ENCODE assay signal across 15 cellular contexts in the genomic region with DNA sequence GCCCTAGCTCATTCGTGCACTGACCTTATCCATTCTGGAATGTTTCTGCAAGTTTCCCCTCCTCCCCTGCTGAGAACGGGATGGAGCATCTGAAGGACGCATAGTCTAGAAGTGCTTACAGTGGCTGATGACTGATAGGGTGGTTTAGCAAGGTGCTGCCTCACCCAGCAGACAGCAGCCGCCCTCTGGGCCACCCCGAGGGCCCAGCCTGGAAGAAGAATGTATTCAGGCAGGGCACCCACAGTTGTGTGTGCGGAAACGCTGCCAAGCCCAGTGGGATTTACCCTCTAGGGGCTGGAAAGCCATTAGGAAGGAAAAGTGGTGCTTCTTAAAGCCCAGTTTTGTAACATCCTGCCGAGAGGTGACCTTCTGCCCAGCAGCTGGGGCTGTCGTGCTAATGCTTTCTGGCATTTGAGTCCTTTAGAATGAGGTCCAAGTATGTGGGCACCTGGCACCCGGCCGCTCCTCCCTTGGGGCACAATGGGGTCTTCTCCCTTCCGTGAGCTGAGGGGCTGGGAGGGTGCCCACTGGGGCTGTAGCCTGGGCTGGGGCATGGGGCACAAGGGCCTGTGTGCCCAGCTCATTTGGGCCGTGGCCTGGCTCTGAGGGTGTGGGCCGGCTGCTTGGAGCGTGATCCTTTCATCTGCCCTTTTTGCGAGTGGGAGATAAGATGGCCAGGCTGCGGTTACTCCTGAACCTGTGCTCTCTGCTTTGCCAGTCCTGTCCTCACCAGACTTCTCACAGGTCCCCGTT. TPM values are rescaled to one million over a fixed set of nuclear protein-coding genes. Genes with fewer than 3 reads are reported as not detected.
A peak's percentile ranks its signal among the peaks of the same experiment; 100 is the strongest.
DNase-seq lines count a peak whose midpoint lies in the region; ATAC-seq and TF ChIP-seq lines count a peak whose summit lies in the region.
"Had no signal": no experiment of that assay in that cellular context is flagged by ENCODE, and none has a peak within 500 bp of the region (broad histone marks: within the 10 kb centered on the region; RNA-seq: fewer than 3 reads in every experiment).

No MANE protein-coding gene starts in this region.

- no peak overlapping the region for H3K4me3 ChIP-seq in esophagus muscularis mucosa
- no peak overlapping the region for H3K4me3 ChIP-seq in osteoblast (ENCODE audit: insufficient read depth, low read length)
- H3K4me3 ChIP-seq in psoas muscle, result no peak overlapping the region
- H3K4me3 ChIP-seq in SJCRH30, result no peak overlapping the region
- H3K4me3 ChIP-seq: colonic mucosa, skin epidermis had no signal

- no peak overlapping the region for H2AFZ ChIP-seq in osteoblast (ENCODE audit: low read length)

- TF ChIP-seq CTCF in esophagus muscularis mucosa (IDR thresholded peaks at IDR 0.05) (no peak), osteoblast (IDR thresholded peaks at IDR 0.05; ENCODE audit: extremely low read depth, low read depth, low read length) (no peak), psoas muscle (IDR thresholded peaks at IDR 0.05) (no peak)

- intact Hi-C loops in esophagus muscularis mucosa (cut with DNase I), result no loop called here
- intact Hi-C loops in psoas muscle (cut with DNase I), result no loop called here

- H3K79me2 ChIP-seq in osteoblast (ENCODE audit: insufficient read depth, low read length), result peaks cover 20% of the 10 kb centered on the region

- H3K4me2 ChIP-seq in osteoblast (ENCODE audit: insufficient read depth, low read length), result no peak overlapping the region

- H3K27me3 ChIP-seq in esophagus muscularis mucosa (no peaks in the 10 kb centered on the region), osteoblast (ENCODE audit: insufficient read depth, low read length) (no peaks in the 10 kb centered on the region), psoas muscle (ENCODE audit: insufficient read depth in 3 of 3, low read length in 2 of 3) (peaks cover 0 to 22% (median 6%) of the 10 kb centered on the region in 3 donors), SJCRH30 (no peaks in the 10 kb centered on the region; the same call in 1 of the 2 replicates)
- H3K27me3 ChIP-seq: BE2C, colonic mucosa had no signal

- DNase-seq in AG08395 (ENCODE audit: low spot score), result peak; percentile 58
- DNase-seq in M059J (ENCODE audit: low read depth), result peak; percentile 84
- DNase-seq in esophagus muscularis mucosa (ENCODE audit: extremely low spot score), result no peak
- peak; percentile 55 for DNase-seq in osteoblast (ENCODE audit: insufficient read length, low spot score, missing footprints)
- no peak for DNase-seq in psoas muscle
- no peak for DNase-seq in SJCRH30
- DNase-seq in activated T-cell treated with anti-CD3 and anti-CD28 coated beads, Interleukin-2, amount 50 U/mL, for 1 hour, result no peak
- no peak for DNase-seq in NCI-H1105 treated with DMSO at 0.1 percent for 48 hours (lab: John Stamatoyannopoulos, UW)
- DNase-seq: activated CD4-positive, alpha-beta T cell treated with anti-CD3 and anti-CD28 coated beads, Interleukin-2, amount 10 ng/mL, durations not matched to agents 7 days and 5 days; activated gamma-delta T cell treated with Interleukin-2 at 50 U/mL for 16 hours; BE2C; colonic mucosa; head of caudate nucleus; NCI-H748 treated with DMSO at 0.1 percent for 48 hours had no signal

- no peak for ATAC-seq in psoas muscle

- H3K36me3 ChIP-seq in esophagus muscularis mucosa, result peaks cover 0 to 9% (median 7%) of the 10 kb centered on the region in 4 donors
- no peaks in the 10 kb centered on the region for H3K36me3 ChIP-seq in osteoblast (ENCODE audit: insufficient read depth, low read length)
- H3K36me3 ChIP-seq in psoas muscle (ENCODE audit: insufficient read depth in 1 of 2, low read depth in 1 of 2), result no peaks in the 10 kb centered on the region
- H3K36me3 ChIP-seq in SJCRH30, result no peaks in the 10 kb centered on the region
- H3K36me3 ChIP-seq: BE2C, colonic mucosa had no signal

- no peak for TF ChIP-seq EP300 in esophagus muscularis mucosa (IDR thresholded peaks at IDR 0.05)

- peaks cover 9% of the 10 kb centered on the region for H4K20me1 ChIP-seq in osteoblast (ENCODE audit: insufficient read depth, low read length)

- no peak for TF ChIP-seq POLR2A in esophagus muscularis mucosa (IDR thresholded peaks at IDR 0.05; ENCODE audit: low read depth)

- H3K9me3 ChIP-seq in esophagus muscularis mucosa (no peaks in the 10 kb centered on the region), osteoblast (ENCODE audit: low read depth, low read length) (no peaks in the 10 kb centered on the region), psoas muscle (no peaks in the 10 kb centered on the region), SJCRH30 (replicated peaks) (no peaks in the 10 kb centered on the region)
- H3K9me3 ChIP-seq: BE2C, colonic mucosa had no signal

- H3K27ac ChIP-seq in esophagus muscularis mucosa (replicated peaks in 1 of 4) (peak overlapping the region in 3 of 4 donors; percentile 56 to 70 (median 60)), osteoblast (ENCODE audit: low read depth, low read length) (no peak overlapping the region), psoas muscle (no peak overlapping the region), SJCRH30 (no peak overlapping the region)
- H3K27ac ChIP-seq: colonic mucosa had no signal

- 86% methylated on average over 17 of the region's 18 CpGs for WGBS in esophagus muscularis mucosa
- 45 to 68% (median 51%) methylated on average over 18 of the region's 18 CpGs for WGBS in psoas muscle, 3 donors

- H3K4me1 ChIP-seq in esophagus muscularis mucosa, result peaks cover 10 to 79% (median 61%) of the 10 kb centered on the region in 4 donors
- H3K4me1 ChIP-seq in osteoblast (ENCODE audit: insufficient read depth, low read length), result peaks cover 7% of the 10 kb centered on the region
- peaks cover 12% of the 10 kb centered on the region for H3K4me1 ChIP-seq in psoas muscle
- H3K4me1 ChIP-seq in SJCRH30, result peaks cover 9% of the 10 kb centered on the region
- H3K4me1 ChIP-seq: colonic mucosa had no signal

RNA-seq across cellular contexts. Expression of a gene that starts 14.4 kb away (rescaled TPM):
- total RNA-seq in M059J (2014; rRNA removed; shearing (Covaris generic)), result 23.9 and 34.9 TPM in 2 replicates
- total RNA-seq in esophagus muscularis mucosa (100 to 1,000 TPM; 355 to 534 (median 417) TPM), osteoblast (88.3 and 122 TPM in 2 replicates), psoas muscle (10 to 100 TPM; 19.3 to 95.7 (median 29.3) TPM)
- polyA plus RNA-seq in psoas muscle, result 10 to 100 TPM; 10.5 to 14.0 (median 12.0) TPM
- 19.6 and 21.0 TPM in 2 replicates for total RNA-seq in SJCRH30 (2014; rRNA removed; shearing (Covaris generic))
- total RNA-seq: activated CD4-positive, alpha-beta T cell treated with anti-CD3 and anti-CD28 coated beads, Interleukin-2, amount 10 ng/mL, durations not matched to agents 7 days and 5 days had no signal

Comparison
In these comparisons a context has a peak if more than half of its experiments do, and no peak if none do; other contexts are left out.
1. DNase-seq: peak in AG08395 (single experiment), M059J (single experiment) and osteoblast (single experiment); none in esophagus muscularis mucosa (single experiment), psoas muscle (0 of 2), SJCRH30 (0 of 2), activated T-cell treated with anti-CD3 and anti-CD28 coated beads, Interleukin-2, amount 50 U/mL, for 1 hour (single experiment) and NCI-H1105 treated with DMSO at 0.1 percent for 48 hours (single experiment).
2. H3K27ac ChIP-seq: peak in esophagus muscularis mucosa (3 of 4); none in osteoblast (single experiment), psoas muscle (single experiment) and SJCRH30 (single experiment).